ENCODE assay signal across 1 cellular context in the genomic region with DNA sequence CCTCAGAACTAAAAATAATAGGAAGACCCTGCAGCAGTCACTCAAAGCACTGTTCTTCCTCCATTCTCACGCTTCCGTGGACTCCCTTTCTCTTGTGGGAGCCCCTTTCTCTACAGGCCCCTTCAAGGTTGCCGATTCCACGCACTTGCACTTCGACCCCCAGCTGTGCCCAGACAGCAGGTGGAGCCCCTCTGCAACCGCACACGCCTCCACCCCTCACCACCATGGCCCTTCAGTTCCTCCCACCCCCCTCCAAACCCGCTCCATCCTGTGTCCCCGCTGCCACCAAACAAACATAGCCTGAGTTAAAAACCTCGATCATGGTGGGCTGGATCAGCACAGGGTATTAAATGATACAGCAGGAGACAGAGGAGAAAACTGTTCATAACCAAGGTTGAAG.
TF ChIP-seq lines count a peak whose summit lies in the region.

No MANE protein-coding gene starts in this region.

TF ChIP-seq in HepG2, 621 proteins besides CTCF, POLR2A, EP300 and RAD21 (continued from another document):
- TF ChIP-seq, protein P1, sequence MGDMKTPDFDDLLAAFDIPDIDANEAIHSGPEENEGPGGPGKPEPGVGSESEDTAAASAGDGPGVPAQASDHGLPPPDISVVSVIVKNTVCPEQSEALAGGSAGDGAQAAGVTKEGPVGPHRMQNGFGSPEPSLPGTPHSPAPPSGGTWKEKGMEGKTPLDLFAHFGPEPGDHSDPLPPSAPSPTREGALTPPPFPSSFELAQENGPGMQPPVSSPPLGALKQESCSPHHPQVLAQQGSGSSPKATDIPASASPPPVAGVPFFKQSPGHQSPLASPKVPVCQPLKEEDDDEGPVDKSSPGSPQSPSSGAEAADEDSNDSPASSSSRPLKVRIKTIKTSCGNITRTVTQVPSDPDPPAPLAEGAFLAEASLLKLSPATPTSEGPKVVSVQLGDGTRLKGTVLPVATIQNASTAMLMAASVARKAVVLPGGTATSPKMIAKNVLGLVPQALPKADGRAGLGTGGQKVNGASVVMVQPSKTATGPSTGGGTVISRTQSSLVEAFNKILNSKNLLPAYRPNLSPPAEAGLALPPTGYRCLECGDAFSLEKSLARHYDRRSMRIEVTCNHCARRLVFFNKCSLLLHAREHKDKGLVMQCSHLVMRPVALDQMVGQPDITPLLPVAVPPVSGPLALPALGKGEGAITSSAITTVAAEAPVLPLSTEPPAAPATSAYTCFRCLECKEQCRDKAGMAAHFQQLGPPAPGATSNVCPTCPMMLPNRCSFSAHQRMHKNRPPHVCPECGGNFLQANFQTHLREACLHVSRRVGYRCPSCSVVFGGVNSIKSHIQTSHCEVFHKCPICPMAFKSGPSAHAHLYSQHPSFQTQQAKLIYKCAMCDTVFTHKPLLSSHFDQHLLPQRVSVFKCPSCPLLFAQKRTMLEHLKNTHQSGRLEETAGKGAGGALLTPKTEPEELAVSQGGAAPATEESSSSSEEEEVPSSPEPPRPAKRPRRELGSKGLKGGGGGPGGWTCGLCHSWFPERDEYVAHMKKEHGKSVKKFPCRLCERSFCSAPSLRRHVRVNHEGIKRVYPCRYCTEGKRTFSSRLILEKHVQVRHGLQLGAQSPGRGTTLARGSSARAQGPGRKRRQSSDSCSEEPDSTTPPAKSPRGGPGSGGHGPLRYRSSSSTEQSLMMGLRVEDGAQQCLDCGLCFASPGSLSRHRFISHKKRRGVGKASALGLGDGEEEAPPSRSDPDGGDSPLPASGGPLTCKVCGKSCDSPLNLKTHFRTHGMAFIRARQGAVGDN (CRISPR knock-in tag; IDR thresholded peaks at IDR 0.05), result peak; percentile 8; the same call in 1 of the 2 replicates
- TF ChIP-seq, protein P2, sequence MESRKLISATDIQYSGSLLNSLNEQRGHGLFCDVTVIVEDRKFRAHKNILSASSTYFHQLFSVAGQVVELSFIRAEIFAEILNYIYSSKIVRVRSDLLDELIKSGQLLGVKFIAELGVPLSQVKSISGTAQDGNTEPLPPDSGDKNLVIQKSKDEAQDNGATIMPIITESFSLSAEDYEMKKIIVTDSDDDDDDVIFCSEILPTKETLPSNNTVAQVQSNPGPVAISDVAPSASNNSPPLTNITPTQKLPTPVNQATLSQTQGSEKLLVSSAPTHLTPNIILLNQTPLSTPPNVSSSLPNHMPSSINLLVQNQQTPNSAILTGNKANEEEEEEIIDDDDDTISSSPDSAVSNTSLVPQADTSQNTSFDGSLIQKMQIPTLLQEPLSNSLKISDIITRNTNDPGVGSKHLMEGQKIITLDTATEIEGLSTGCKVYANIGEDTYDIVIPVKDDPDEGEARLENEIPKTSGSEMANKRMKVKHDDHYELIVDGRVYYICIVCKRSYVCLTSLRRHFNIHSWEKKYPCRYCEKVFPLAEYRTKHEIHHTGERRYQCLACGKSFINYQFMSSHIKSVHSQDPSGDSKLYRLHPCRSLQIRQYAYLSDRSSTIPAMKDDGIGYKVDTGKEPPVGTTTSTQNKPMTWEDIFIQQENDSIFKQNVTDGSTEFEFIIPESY (CRISPR knock-in tag; IDR thresholded peaks at IDR 0.05), result peak; percentile 87
- peak; percentile 34 for TF ChIP-seq STAG1 (CRISPR knock-in tag; IDR thresholded peaks at IDR 0.05)
- TF ChIP-seq, protein P3, sequence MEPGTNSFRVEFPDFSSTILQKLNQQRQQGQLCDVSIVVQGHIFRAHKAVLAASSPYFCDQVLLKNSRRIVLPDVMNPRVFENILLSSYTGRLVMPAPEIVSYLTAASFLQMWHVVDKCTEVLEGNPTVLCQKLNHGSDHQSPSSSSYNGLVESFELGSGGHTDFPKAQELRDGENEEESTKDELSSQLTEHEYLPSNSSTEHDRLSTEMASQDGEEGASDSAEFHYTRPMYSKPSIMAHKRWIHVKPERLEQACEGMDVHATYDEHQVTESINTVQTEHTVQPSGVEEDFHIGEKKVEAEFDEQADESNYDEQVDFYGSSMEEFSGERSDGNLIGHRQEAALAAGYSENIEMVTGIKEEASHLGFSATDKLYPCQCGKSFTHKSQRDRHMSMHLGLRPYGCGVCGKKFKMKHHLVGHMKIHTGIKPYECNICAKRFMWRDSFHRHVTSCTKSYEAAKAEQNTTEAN (CRISPR knock-in tag; conservative IDR thresholded peaks at IDR 0.05), result no peak
